ENCODE assay signal across 29 cellular contexts in the genomic region with DNA sequence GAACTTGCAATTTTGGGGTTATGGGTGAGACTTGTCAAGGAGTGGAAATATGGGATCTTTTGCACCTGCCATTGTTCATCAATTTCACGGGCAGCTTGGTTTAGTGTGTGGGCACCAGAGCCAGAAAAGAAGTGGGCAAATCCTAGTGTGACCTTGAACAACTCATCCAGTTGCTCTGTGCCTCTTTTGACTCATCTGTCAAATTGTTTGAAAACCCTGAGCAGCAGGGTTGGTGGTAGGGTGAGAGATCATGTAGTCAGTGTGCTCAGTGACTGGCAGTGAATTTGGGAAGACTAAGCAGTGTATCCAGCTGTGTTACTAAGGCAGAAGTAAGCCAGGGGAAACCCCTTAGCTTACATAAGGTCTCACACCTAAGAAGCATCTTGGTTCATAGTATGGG.
"Had no signal": no experiment of that assay in that cellular context is flagged by ENCODE, and none has a peak within 500 bp of the region (broad histone marks: within the 10 kb centered on the region; RNA-seq: fewer than 3 reads in every experiment).

No MANE protein-coding gene starts in this region.

- H3K9me3 ChIP-seq: MG63, SJSA1 had no signal

- H3K4me3 Mint-ChIP-seq: activated B cell treated with CpG ODN at 0.5 μM for 24 hours; activated CD4-positive, alpha-beta T cell treated with anti-CD3 and anti-CD28 coated beads, Interleukin-2, amount 10 ng/mL, durations not matched to agents 24 days and 14 days; activated naive CD8-positive, alpha-beta T cell treated with anti-CD3 and anti-CD28 coated beads, Interleukin-2, amount 50 U/mL, for 24 hours; activated T-cell treated with anti-CD3 and anti-CD28 coated beads, Interleukin-2, amount 50 U/mL, for 4 hours; brain; IgD-negative memory B cell; T-helper 1 cell treated with Interleukin-12 subunit alpha and Interleukin-12 subunit beta and Interleukin-4 antibody, amounts not matched to agents 30 μg/mL and 1 μg/mL, for 36 hours had no signal

- H3K36me3 Mint-ChIP-seq: activated naive CD4-positive, alpha-beta T cell treated with anti-CD3 and anti-CD28 coated beads, Interleukin-2, amount 50 U/mL, for 72 hours; brain; IgD-negative memory B cell had no signal

- H3K4me1 ChIP-seq: SJSA1 had no signal

- H3K27ac ChIP-seq: cardiac muscle cell, SJSA1 had no signal

- DNase-seq: activated B cell treated with CpG ODN at 0.5 μM for 24 hours; activated CD4-positive, alpha-beta T cell treated with anti-CD3 and anti-CD28 coated beads for 1 hour; activated CD4-positive, alpha-beta T cell treated with anti-CD3 and anti-CD28 coated beads, Interleukin-2, amount 50 U/mL, for 48 hours; activated CD8-positive, alpha-beta memory T cell treated with anti-CD3 and anti-CD28 coated beads for 24 hours; activated effector memory CD4-positive, alpha-beta T cell treated with anti-CD3 and anti-CD28 coated beads, Interleukin-2, amount 50 U/mL, for 16 hours; activated naive CD4-positive, alpha-beta T cell treated with Interleukin-2 at 50 U/mL for 16 hours; activated naive CD8-positive, alpha-beta T cell treated with anti-CD3 and anti-CD28 coated beads, Interleukin-2, amount 50 U/mL, for 24 hours; activated T-cell treated with anti-CD3 and anti-CD28 coated beads, Interleukin-2, amount 50 U/mL, for 4 hours; amygdala; KG1; MG63; MV-4-11; NCI-H1092 treated with DMSO at 0.1 percent for 48 hours; NCI-H1417 treated with DMSO at 0.1 percent for 48 hours; NCI-H1694 treated with DMSO at 0.1 percent for 48 hours; NCI-H2029 treated with DMSO at 0.1 percent for 48 hours; NCI-H345; NCI-H510A; NCI-H526 treated with DMSO at 0.1 percent for 48 hours; NCI-H82 had no signal

- ATAC-seq: activated naive CD4-positive, alpha-beta T cell treated with anti-CD3 and anti-CD28 coated beads, Interleukin-2, amount 50 U/mL, for 72 hours; activated naive CD8-positive, alpha-beta T cell treated with anti-CD3 and anti-CD28 coated beads, Interleukin-2, amount 50 U/mL, for 24 hours; activated T-cell treated with anti-CD3 and anti-CD28 coated beads, Interleukin-2, amount 50 U/mL, for 4 hours; Right ventricle myocardium inferior; SK-N-SH treated with all-trans-retinoic acid at 6 μM for 48 hours had no signal

- H3K27me3 Mint-ChIP-seq: activated B cell treated with CpG ODN at 0.5 μM for 24 hours; activated CD4-positive, alpha-beta T cell treated with anti-CD3 and anti-CD28 coated beads, Interleukin-2, amount 10 ng/mL, durations not matched to agents 24 days and 14 days; activated naive CD8-positive, alpha-beta T cell treated with anti-CD3 and anti-CD28 coated beads, Interleukin-2, amount 50 U/mL, for 24 hours; IgD-negative memory B cell had no signal

- H3K27ac Mint-ChIP-seq: activated B cell treated with CpG ODN at 0.5 μM for 24 hours; activated CD4-positive, alpha-beta T cell treated with anti-CD3 and anti-CD28 coated beads, Interleukin-2, amount 10 ng/mL, durations not matched to agents 24 days and 14 days; activated naive CD8-positive, alpha-beta T cell treated with anti-CD3 and anti-CD28 coated beads, Interleukin-2, amount 50 U/mL, for 24 hours; T-helper 1 cell treated with Interleukin-12 subunit alpha and Interleukin-12 subunit beta and Interleukin-4 antibody, amounts not matched to agents 30 μg/mL and 1 μg/mL, for 36 hours had no signal

- H3K4me1 Mint-ChIP-seq: activated B cell treated with CpG ODN at 0.5 μM for 24 hours; activated CD4-positive, alpha-beta T cell treated with anti-CD3 and anti-CD28 coated beads, Interleukin-2, amount 10 ng/mL, durations not matched to agents 24 days and 14 days; activated naive CD8-positive, alpha-beta T cell treated with anti-CD3 and anti-CD28 coated beads, Interleukin-2, amount 50 U/mL, for 24 hours; IgD-negative memory B cell had no signal

- H3K9me3 Mint-ChIP-seq: activated B cell treated with CpG ODN at 0.5 μM for 24 hours; activated CD4-positive, alpha-beta T cell treated with anti-CD3 and anti-CD28 coated beads, Interleukin-2, amount 10 ng/mL, durations not matched to agents 24 days and 14 days; activated naive CD8-positive, alpha-beta T cell treated with anti-CD3 and anti-CD28 coated beads, Interleukin-2, amount 50 U/mL, for 24 hours; activated T-cell treated with anti-CD3 and anti-CD28 coated beads, Interleukin-2, amount 50 U/mL, for 4 hours; T-helper 1 cell treated with Interleukin-12 subunit alpha and Interleukin-12 subunit beta and Interleukin-4 antibody, amounts not matched to agents 30 μg/mL and 1 μg/mL, for 36 hours had no signal

- H3K36me3 ChIP-seq: cardiac muscle cell, MG63, SJSA1 had no signal

- H3K4me3 ChIP-seq: cardiac muscle cell, MG63, SJSA1 had no signal

- H3K27me3 ChIP-seq: cardiac muscle cell, MG63, SJSA1 had no signal
